Comparison of ENCODE assay signal across 18 cellular contexts in the genomic region with DNA sequence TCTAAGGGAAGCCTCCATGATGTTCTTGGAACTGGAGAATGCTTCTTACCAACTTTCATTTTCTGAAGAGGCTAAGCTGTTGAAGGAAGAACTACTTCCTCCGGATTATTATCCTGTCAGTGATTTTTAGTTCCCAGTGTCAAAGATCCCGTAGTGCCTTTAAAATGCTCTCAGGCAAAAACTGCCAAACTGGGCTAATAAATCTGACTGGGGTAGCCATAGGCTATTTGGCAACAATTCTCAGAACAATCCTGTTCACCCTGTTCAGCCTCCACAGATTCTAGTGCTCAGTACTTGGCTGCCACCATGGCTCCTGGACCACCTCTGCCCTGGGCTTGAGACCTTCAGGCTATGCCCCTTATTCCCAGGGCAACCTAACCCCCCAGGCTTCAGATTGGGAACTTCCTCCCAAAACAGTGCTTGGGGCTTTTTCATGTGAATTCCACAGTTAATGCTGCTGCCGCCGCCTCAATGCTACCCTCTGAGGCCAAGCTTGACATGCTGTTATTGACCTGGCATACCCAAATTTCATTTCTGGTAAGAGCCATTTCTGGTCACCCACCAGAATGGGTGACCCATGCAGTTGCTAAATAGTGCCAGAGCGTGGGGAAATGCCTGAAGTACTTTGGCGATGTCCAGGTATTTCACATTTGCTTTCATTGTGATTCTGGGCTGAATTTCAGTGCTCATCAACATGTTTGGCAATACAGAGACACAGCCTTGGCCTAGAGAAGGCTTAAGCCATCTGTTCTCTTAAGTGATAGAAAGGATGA.
DNase-seq lines count a peak whose midpoint lies in the region; ATAC-seq and TF ChIP-seq lines count a peak whose summit lies in the region.
"Had no signal": no experiment of that assay in that cellular context is flagged by ENCODE, and none has a peak within 500 bp of the region (broad histone marks: within the 10 kb centered on the region; RNA-seq: fewer than 3 reads in every experiment).

No MANE protein-coding gene starts in this region.

- dilution Hi-C loops in mammary epithelial cell (cut with HindIII; ENCODE audit: low sequenced_read_pairs): loop anchor here (5.0 kb wide), 1 partner anchor 65 kb away; no protein-coding TSS in a partner anchor

- no peaks in the 10 kb centered on the region for H3K36me3 Mint-ChIP-seq in endodermal cell (ENCODE audit: low read depth)
- H3K36me3 Mint-ChIP-seq: naive thymus-derived CD4-positive, alpha-beta T cell had no signal

- intact Hi-C loops in mammary epithelial cell (cut with micrococcal nuclease) (no loop called here), lower lobe of right lung (cut with DNase I) (no loop called here), testis (cut with DNase I; ENCODE audit: low total_unique reads) (no loop called here)

- H3K27ac Mint-ChIP-seq in endodermal cell: no peak overlapping the region
- H3K27ac Mint-ChIP-seq: activated T-cell treated with anti-CD3 and anti-CD28 coated beads, Interleukin-2, amount 50 U/mL, for 24 hours; naive thymus-derived CD4-positive, alpha-beta T cell had no signal

- no peak for TF ChIP-seq CTCF in LNCaP clone FGC (IDR thresholded peaks at IDR 0.05; ENCODE audit: control insufficient read depth, extremely low read depth, insufficient read depth)
- no peak for TF ChIP-seq CTCF in mammary epithelial cell (conservative IDR thresholded peaks at IDR 0.05 in 1 of 2, IDR thresholded peaks at IDR 0.05 in 1 of 2; ENCODE audit: extremely low read depth in 1 of 2, insufficient read depth in 1 of 2, low read depth in 1 of 2, low read length in 2 of 2)
- no peak for TF ChIP-seq CTCF in lower lobe of right lung (IDR thresholded peaks at IDR 0.05)
- TF ChIP-seq CTCF in testis (IDR thresholded peaks at IDR 0.05): no peak
- no peak for TF ChIP-seq CTCF in endodermal cell (conservative IDR thresholded peaks at IDR 0.05)

- CTCF ChIA-PET in mammary epithelial cell (lab: Charles Lee; ENCODE audit: low non-redundant PET): no interaction called here

- H3K9ac ChIP-seq in mammary epithelial cell (ENCODE audit: insufficient read depth, low read length): no peak overlapping the region
- no peak overlapping the region for H3K9ac ChIP-seq in endodermal cell (ENCODE audit: extremely low read depth, low read length, poor library complexity, severe bottlenecking)

- TF ChIP-seq POLR2A in testis (IDR thresholded peaks at IDR 0.05): no peak

- H3K4me3 ChIP-seq in LNCaP clone FGC (ENCODE audit: low read depth, low read length) (no peak overlapping the region), mammary epithelial cell (replicated peaks in 1 of 3; ENCODE audit: insufficient read depth in 1 of 3, low read depth in 2 of 3, low read length in 3 of 3) (no peak overlapping the region), lower lobe of right lung (no peak overlapping the region), testis (no peak overlapping the region), endodermal cell (ENCODE audit: low read length) (no peak overlapping the region)
- H3K4me3 ChIP-seq: skin epidermis had no signal

- H3K4me2 ChIP-seq in mammary epithelial cell (ENCODE audit: insufficient read depth, low read depth, low read length): no peak overlapping the region

- in situ Hi-C loops in mammary epithelial cell (cut with MboI; ENCODE audit: low sequenced_read_pairs in 2 of 2): no loop called here

- no peaks in the 10 kb centered on the region for H3K79me2 ChIP-seq in mammary epithelial cell (ENCODE audit: insufficient read depth, low read length)

- H2AFZ ChIP-seq in mammary epithelial cell (ENCODE audit: low read depth, low read length): peak overlapping the region; percentile 70

- H3K27me3 Mint-ChIP-seq in endodermal cell (ENCODE audit: insufficient read depth): no peaks in the 10 kb centered on the region
- H3K27me3 Mint-ChIP-seq: naive thymus-derived CD4-positive, alpha-beta T cell had no signal

- BruUV-seq in mammary epithelial cell (replicated peaks; lab: Mats Ljungman, UMichigan): no TSS peak

- H3K9me3 ChIP-seq in mammary epithelial cell (replicated peaks; ENCODE audit: insufficient read depth, low read length) (no peaks in the 10 kb centered on the region), lower lobe of right lung (no peaks in the 10 kb centered on the region), testis (no peaks in the 10 kb centered on the region), endodermal cell (ENCODE audit: control insufficient read depth, low read length) (peaks cover 10% of the 10 kb centered on the region)
- H3K9me3 ChIP-seq: BE2C had no signal

- H3K27me3 ChIP-seq in mammary epithelial cell (ENCODE audit: insufficient read depth, low read length): no peaks in the 10 kb centered on the region
- H3K27me3 ChIP-seq in lower lobe of right lung (ENCODE audit: low read depth): no peaks in the 10 kb centered on the region
- no peaks in the 10 kb centered on the region for H3K27me3 ChIP-seq in testis
- H3K27me3 ChIP-seq in endodermal cell (ENCODE audit: control insufficient read depth, insufficient read depth, low read length, poor library complexity, severe bottlenecking): no peaks in the 10 kb centered on the region
- H3K27me3 ChIP-seq: BE2C had no signal

- no peaks in the 10 kb centered on the region for H3K4me1 Mint-ChIP-seq in endodermal cell

- no peak for ATAC-seq in lower lobe of right lung
- ATAC-seq: naive thymus-derived CD4-positive, alpha-beta T cell had no signal

- H3K27ac ChIP-seq in mammary epithelial cell (ENCODE audit: insufficient read depth, low read depth, low read length) (no peak overlapping the region), lower lobe of right lung (peak overlapping the region; percentile 39), testis (peak overlapping the region; percentile 14 to 53), endodermal cell (ENCODE audit: low read depth, low read length) (no peak overlapping the region)

- 12% methylated on average over 6 of the region's 6 CpGs for WGBS in mammary epithelial cell (ENCODE audit: low coverage, missing lambda C conversion rate)
- WGBS in testis, 2 donors: 61 to 65% methylated on average over 6 of the region's 6 CpGs
- 92 to 94% methylated on average over 6 of the region's 6 CpGs for WGBS in endodermal cell (ENCODE audit: insufficient coverage in 1 of 2, insufficient read length in 1 of 2), 2 experiments

- H4K20me1 ChIP-seq in mammary epithelial cell (ENCODE audit: insufficient read depth, low read length): no peaks in the 10 kb centered on the region

- no peak overlapping the region for H3K4me3 Mint-ChIP-seq in endodermal cell
- H3K4me3 Mint-ChIP-seq: activated T-cell treated with anti-CD3 and anti-CD28 coated beads, Interleukin-2, amount 50 U/mL, for 24 hours had no signal

- DNase-seq in LNCaP clone FGC (ENCODE audit: low read depth) (peak; percentile 35), mammary epithelial cell (no peak), lower lobe of right lung (no peak), testis (no peak), endodermal cell (no peak), DMS79 treated with DMSO at 0.1 percent for 48 hours (lab: John Stamatoyannopoulos, UW) (no peak)
- DNase-seq in NK-92 treated with Interleukin-12 subunit alpha and Interleukin-12 subunit beta, amount 100 ng/mL, for 24 hours (lab: John Stamatoyannopoulos, UW): no peak
- DNase-seq: activated CD4-positive, alpha-beta T cell treated with anti-CD3 and anti-CD28 coated beads, Interleukin-2, amount 50 U/mL, for 4 hours; activated naive CD4-positive, alpha-beta T cell treated with anti-CD3 and anti-CD28 coated beads, Interleukin-2, amount 50 U/mL, for 16 hours; activated T-cell treated with anti-CD3 and anti-CD28 coated beads, Interleukin-2, amount 50 U/mL, for 24 hours; BE2C; GF-D8; naive thymus-derived CD4-positive, alpha-beta T cell; NCI-H187 treated with DMSO at 0.1 percent for 48 hours; NCI-H510A; stimulated activated CD8-positive, alpha-beta memory T cell treated with anti-CD3 and anti-CD28 coated beads, Interleukin-4, amount 100 ng/mL, for 48 hours; SW 1271 had no signal

- H3K9me3 Mint-ChIP-seq in endodermal cell: peaks cover 8% of the 10 kb centered on the region

- H3K4me1 ChIP-seq in mammary epithelial cell (ENCODE audit: insufficient read depth, low read length) (peaks cover 40% of the 10 kb centered on the region), lower lobe of right lung (peaks cover 6% of the 10 kb centered on the region), testis (peaks cover 48% of the 10 kb centered on the region), endodermal cell (ENCODE audit: control insufficient read depth, insufficient read depth, low read length) (peaks cover under 1% of the 10 kb centered on the region)

- H3K36me3 ChIP-seq in mammary epithelial cell (ENCODE audit: insufficient read depth, low read length) (no peaks in the 10 kb centered on the region), lower lobe of right lung (no peaks in the 10 kb centered on the region), testis (ENCODE audit: low read depth, missing control alignments) (no peaks in the 10 kb centered on the region), endodermal cell (ENCODE audit: control insufficient read depth, insufficient read depth, low read length) (no peaks in the 10 kb centered on the region)
- H3K36me3 ChIP-seq: BE2C had no signal

Comparison
In these comparisons a context has a peak if more than half of its experiments do, and no peak if none do; other contexts are left out.
1. H3K27ac ChIP-seq: peak in lower lobe of right lung (single experiment) and testis (2 of 2); none in mammary epithelial cell (single experiment) and endodermal cell (single experiment).